1 cellular context compared by ENCODE assay signal in genomic region chr11:47118958-47119688, GRCh38.
A peak's percentile ranks its signal among the peaks of the same experiment; 100 is the strongest.
TF ChIP-seq lines count a peak whose summit lies in the region.

No MANE protein-coding gene starts in this region.

TF ChIP-seq in liver, 16 proteins besides CTCF, POLR2A, EP300 and RAD21 (continued from another document):
- TF ChIP-seq SP1 (IDR thresholded peaks at IDR 0.05) = peak; percentile 70
